ENCODE assay signal across 1 cellular context in the genomic region with DNA sequence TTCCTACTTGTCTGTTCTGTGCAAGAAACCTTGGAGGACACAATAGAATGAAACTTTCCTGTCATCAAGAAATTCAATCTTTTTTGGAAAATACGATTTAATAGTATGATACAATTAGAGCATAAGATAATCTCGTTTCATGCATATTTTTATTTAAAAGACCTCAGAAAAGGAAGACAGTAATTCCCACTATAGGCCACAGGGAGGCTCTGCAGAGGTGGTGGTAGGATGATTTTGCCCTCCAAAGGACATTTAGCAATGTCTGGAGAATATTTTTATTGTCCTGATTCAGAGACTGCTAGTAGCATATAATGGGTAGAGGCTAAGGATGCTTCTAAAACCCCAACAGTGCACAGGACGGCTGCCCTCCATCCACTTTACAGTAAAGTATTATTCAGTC.
TF ChIP-seq lines count a peak whose summit lies in the region.

No MANE protein-coding gene starts in this region.

TF ChIP-seq in K562, 482 proteins besides CTCF, POLR2A, EP300 and RAD21 (continued from another document):
- TF ChIP-seq, protein P1, sequence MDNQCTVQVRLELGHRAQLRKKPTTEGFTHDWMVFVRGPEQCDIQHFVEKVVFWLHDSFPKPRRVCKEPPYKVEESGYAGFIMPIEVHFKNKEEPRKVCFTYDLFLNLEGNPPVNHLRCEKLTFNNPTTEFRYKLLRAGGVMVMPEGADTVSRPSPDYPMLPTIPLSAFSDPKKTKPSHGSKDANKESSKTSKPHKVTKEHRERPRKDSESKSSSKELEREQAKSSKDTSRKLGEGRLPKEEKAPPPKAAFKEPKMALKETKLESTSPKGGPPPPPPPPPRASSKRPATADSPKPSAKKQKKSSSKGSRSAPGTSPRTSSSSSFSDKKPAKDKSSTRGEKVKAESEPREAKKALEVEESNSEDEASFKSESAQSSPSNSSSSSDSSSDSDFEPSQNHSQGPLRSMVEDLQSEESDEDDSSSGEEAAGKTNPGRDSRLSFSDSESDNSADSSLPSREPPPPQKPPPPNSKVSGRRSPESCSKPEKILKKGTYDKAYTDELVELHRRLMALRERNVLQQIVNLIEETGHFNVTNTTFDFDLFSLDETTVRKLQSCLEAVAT (IDR thresholded peaks at IDR 0.05): no peak
- no peak for TF ChIP-seq NR2C1 (IDR thresholded peaks at IDR 0.05)
- TF ChIP-seq NR2C1 (tag; IDR thresholded peaks at IDR 0.05): no peak
- TF ChIP-seq KAT7 (CRISPR knock-in tag; IDR thresholded peaks at IDR 0.05; ENCODE audit: borderline replicate concordance): no peak
- no peak for TF ChIP-seq ATF1 (CRISPR knock-in tag; IDR thresholded peaks at IDR 0.05)
- no peak for TF ChIP-seq ATF1 (tag; IDR thresholded peaks at IDR 0.05)
- no peak for TF ChIP-seq ZNF146 (CRISPR knock-in tag; IDR thresholded peaks at IDR 0.05; ENCODE audit: unreplicated experiment)
- TF ChIP-seq, protein P2, sequence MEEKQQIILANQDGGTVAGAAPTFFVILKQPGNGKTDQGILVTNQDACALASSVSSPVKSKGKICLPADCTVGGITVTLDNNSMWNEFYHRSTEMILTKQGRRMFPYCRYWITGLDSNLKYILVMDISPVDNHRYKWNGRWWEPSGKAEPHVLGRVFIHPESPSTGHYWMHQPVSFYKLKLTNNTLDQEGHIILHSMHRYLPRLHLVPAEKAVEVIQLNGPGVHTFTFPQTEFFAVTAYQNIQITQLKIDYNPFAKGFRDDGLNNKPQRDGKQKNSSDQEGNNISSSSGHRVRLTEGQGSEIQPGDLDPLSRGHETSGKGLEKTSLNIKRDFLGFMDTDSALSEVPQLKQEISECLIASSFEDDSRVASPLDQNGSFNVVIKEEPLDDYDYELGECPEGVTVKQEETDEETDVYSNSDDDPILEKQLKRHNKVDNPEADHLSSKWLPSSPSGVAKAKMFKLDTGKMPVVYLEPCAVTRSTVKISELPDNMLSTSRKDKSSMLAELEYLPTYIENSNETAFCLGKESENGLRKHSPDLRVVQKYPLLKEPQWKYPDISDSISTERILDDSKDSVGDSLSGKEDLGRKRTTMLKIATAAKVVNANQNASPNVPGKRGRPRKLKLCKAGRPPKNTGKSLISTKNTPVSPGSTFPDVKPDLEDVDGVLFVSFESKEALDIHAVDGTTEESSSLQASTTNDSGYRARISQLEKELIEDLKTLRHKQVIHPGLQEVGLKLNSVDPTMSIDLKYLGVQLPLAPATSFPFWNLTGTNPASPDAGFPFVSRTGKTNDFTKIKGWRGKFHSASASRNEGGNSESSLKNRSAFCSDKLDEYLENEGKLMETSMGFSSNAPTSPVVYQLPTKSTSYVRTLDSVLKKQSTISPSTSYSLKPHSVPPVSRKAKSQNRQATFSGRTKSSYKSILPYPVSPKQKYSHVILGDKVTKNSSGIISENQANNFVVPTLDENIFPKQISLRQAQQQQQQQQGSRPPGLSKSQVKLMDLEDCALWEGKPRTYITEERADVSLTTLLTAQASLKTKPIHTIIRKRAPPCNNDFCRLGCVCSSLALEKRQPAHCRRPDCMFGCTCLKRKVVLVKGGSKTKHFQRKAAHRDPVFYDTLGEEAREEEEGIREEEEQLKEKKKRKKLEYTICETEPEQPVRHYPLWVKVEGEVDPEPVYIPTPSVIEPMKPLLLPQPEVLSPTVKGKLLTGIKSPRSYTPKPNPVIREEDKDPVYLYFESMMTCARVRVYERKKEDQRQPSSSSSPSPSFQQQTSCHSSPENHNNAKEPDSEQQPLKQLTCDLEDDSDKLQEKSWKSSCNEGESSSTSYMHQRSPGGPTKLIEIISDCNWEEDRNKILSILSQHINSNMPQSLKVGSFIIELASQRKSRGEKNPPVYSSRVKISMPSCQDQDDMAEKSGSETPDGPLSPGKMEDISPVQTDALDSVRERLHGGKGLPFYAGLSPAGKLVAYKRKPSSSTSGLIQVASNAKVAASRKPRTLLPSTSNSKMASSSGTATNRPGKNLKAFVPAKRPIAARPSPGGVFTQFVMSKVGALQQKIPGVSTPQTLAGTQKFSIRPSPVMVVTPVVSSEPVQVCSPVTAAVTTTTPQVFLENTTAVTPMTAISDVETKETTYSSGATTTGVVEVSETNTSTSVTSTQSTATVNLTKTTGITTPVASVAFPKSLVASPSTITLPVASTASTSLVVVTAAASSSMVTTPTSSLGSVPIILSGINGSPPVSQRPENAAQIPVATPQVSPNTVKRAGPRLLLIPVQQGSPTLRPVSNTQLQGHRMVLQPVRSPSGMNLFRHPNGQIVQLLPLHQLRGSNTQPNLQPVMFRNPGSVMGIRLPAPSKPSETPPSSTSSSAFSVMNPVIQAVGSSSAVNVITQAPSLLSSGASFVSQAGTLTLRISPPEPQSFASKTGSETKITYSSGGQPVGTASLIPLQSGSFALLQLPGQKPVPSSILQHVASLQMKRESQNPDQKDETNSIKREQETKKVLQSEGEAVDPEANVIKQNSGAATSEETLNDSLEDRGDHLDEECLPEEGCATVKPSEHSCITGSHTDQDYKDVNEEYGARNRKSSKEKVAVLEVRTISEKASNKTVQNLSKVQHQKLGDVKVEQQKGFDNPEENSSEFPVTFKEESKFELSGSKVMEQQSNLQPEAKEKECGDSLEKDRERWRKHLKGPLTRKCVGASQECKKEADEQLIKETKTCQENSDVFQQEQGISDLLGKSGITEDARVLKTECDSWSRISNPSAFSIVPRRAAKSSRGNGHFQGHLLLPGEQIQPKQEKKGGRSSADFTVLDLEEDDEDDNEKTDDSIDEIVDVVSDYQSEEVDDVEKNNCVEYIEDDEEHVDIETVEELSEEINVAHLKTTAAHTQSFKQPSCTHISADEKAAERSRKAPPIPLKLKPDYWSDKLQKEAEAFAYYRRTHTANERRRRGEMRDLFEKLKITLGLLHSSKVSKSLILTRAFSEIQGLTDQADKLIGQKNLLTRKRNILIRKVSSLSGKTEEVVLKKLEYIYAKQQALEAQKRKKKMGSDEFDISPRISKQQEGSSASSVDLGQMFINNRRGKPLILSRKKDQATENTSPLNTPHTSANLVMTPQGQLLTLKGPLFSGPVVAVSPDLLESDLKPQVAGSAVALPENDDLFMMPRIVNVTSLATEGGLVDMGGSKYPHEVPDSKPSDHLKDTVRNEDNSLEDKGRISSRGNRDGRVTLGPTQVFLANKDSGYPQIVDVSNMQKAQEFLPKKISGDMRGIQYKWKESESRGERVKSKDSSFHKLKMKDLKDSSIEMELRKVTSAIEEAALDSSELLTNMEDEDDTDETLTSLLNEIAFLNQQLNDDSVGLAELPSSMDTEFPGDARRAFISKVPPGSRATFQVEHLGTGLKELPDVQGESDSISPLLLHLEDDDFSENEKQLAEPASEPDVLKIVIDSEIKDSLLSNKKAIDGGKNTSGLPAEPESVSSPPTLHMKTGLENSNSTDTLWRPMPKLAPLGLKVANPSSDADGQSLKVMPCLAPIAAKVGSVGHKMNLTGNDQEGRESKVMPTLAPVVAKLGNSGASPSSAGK (IDR thresholded peaks at IDR 0.05): no peak
- no peak for TF ChIP-seq MYC (IDR thresholded peaks at IDR 0.05; ENCODE audit: low read depth, low read length)
- TF ChIP-seq MYC (CRISPR knock-in tag; IDR thresholded peaks at IDR 0.05; ENCODE audit: borderline replicate concordance, low read depth): no peak
- TF ChIP-seq ZFP1 (CRISPR knock-in tag; IDR thresholded peaks at IDR 0.05): no peak
- TF ChIP-seq, protein P3, sequence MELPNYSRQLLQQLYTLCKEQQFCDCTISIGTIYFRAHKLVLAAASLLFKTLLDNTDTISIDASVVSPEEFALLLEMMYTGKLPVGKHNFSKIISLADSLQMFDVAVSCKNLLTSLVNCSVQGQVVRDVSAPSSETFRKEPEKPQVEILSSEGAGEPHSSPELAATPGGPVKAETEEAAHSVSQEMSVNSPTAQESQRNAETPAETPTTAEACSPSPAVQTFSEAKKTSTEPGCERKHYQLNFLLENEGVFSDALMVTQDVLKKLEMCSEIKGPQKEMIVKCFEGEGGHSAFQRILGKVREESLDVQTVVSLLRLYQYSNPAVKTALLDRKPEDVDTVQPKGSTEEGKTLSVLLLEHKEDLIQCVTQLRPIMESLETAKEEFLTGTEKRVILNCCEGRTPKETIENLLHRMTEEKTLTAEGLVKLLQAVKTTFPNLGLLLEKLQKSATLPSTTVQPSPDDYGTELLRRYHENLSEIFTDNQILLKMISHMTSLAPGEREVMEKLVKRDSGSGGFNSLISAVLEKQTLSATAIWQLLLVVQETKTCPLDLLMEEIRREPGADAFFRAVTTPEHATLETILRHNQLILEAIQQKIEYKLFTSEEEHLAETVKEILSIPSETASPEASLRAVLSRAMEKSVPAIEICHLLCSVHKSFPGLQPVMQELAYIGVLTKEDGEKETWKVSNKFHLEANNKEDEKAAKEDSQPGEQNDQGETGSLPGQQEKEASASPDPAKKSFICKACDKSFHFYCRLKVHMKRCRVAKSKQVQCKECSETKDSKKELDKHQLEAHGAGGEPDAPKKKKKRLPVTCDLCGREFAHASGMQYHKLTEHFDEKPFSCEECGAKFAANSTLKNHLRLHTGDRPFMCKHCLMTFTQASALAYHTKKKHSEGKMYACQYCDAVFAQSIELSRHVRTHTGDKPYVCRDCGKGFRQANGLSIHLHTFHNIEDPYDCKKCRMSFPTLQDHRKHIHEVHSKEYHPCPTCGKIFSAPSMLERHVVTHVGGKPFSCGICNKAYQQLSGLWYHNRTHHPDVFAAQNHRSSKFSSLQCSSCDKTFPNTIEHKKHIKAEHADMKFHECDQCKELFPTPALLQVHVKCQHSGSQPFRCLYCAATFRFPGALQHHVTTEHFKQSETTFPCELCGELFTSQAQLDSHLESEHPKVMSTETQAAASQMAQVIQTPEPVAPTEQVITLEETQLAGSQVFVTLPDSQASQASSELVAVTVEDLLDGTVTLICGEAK (IDR thresholded peaks at IDR 0.05): no peak
- TF ChIP-seq, protein P3 (CRISPR knock-in tag; IDR thresholded peaks at IDR 0.05): no peak
